ENCODE assay signal across 1 cellular context in genomic region chr15:57610130-57610529, GRCh38.
TF ChIP-seq lines count a peak whose summit lies in the region.

No MANE protein-coding gene starts in this region.

TF ChIP-seq in IMR-90, 13 proteins besides CTCF, POLR2A, EP300 and RAD21:
- no peak for TF ChIP-seq FOS (IDR thresholded peaks at IDR 0.05; ENCODE audit: low read depth, low read length)
- TF ChIP-seq MAFK (IDR thresholded peaks at IDR 0.05; ENCODE audit: low read depth, low read length): no peak
- TF ChIP-seq NFE2L2 (IDR thresholded peaks at IDR 0.05; ENCODE audit: low read depth, low read length): no peak
- no peak for TF ChIP-seq SMC3 (IDR thresholded peaks at IDR 0.05; ENCODE audit: low read depth, low read length)
- no peak for TF ChIP-seq MAZ (IDR thresholded peaks at IDR 0.05; ENCODE audit: borderline replicate concordance, low read depth, low read length)
- no peak for TF ChIP-seq RCOR1 (IDR thresholded peaks at IDR 0.05; ENCODE audit: insufficient replicate concordance, low read length)
- TF ChIP-seq, protein P1, sequence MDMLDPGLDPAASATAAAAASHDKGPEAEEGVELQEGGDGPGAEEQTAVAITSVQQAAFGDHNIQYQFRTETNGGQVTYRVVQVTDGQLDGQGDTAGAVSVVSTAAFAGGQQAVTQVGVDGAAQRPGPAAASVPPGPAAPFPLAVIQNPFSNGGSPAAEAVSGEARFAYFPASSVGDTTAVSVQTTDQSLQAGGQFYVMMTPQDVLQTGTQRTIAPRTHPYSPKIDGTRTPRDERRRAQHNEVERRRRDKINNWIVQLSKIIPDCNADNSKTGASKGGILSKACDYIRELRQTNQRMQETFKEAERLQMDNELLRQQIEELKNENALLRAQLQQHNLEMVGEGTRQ (IDR thresholded peaks at IDR 0.05; ENCODE audit: low read depth, low read length): no peak
- no peak for TF ChIP-seq BHLHE40 (IDR thresholded peaks at IDR 0.05; ENCODE audit: low read depth, low read length)
